Comparison of ENCODE assay signal across 9 cellular contexts in genomic region chr17:44353656-44354331, GRCh38. TPM values are rescaled to one million over a fixed set of nuclear protein-coding genes. Genes with fewer than 3 reads are reported as not detected.
DNase-seq lines count a peak whose midpoint lies in the region; ATAC-seq and TF ChIP-seq lines count a peak whose summit lies in the region.
"Had no signal": no experiment of that assay in that cellular context is flagged by ENCODE, and none has a peak within 500 bp of the region (broad histone marks: within the 10 kb centered on the region; RNA-seq: fewer than 3 reads in every experiment).

No MANE protein-coding gene starts in this region.

- peaks cover 6% of the 10 kb centered on the region for H3K36me3 ChIP-seq in MG63

- H3K4me3 Mint-ChIP-seq in CD4-positive, alpha-beta T cell, result peak overlapping the region; percentile 78
- H3K4me3 Mint-ChIP-seq in dendritic cell treated with granulocyte-macrophage colony-stimulating factor and Interleukin-4, amounts not matched to agents 40 ng/mL and 50 ng/mL, for 4 days, result peak overlapping the region; percentile 57
- peak overlapping the region in 9 of 10 donors; percentile 11 to 79 (median 61) for H3K4me3 Mint-ChIP-seq in naive thymus-derived CD8-positive, alpha-beta T cell
- H3K4me3 Mint-ChIP-seq in HFFc6, result no peak overlapping the region

- H3K4me3 ChIP-seq in MG63, result peak overlapping the region; percentile 29; the same call in 1 of the 2 replicates

- POLR2A ChIA-PET in CD4-positive, alpha-beta T cell (lab: Charles Lee), result interaction anchor here (0.5 to 4.6 kb wide), 11 partner anchors 9 to 986 kb away, joined by 3 to 38 read pairs (median 4); partner anchors contain the start of genes FAM171A2, GRN, SLC25A39 and TMUB2
- POLR2A ChIA-PET in naive thymus-derived CD8-positive, alpha-beta T cell (lab: Charles Lee), result interaction anchor here (0.8 to 5.5 kb wide), 9 partner anchors 9 to 167 kb away, joined by 3 to 35 read pairs (median 7); partner anchors contain the start of genes FAM171A2, GPATCH8, GRN and TMUB2

- no peak overlapping the region for H3K27ac ChIP-seq in CD4-positive, alpha-beta T cell (ENCODE audit: low read depth, low read length)

- H3K27me3 ChIP-seq in CD4-positive, alpha-beta T cell (ENCODE audit: control insufficient read depth, insufficient read depth, low read length), result no peaks in the 10 kb centered on the region
- no peaks in the 10 kb centered on the region for H3K27me3 ChIP-seq in MG63

- H3K4me1 Mint-ChIP-seq in CD4-positive, alpha-beta T cell (ENCODE audit: low read depth), result peaks cover 11% of the 10 kb centered on the region
- H3K4me1 Mint-ChIP-seq in dendritic cell treated with granulocyte-macrophage colony-stimulating factor and Interleukin-4, amounts not matched to agents 40 ng/mL and 50 ng/mL, for 4 days (ENCODE audit: low read depth), result peaks cover 49% of the 10 kb centered on the region
- H3K4me1 Mint-ChIP-seq in naive thymus-derived CD8-positive, alpha-beta T cell, result peaks cover 4 to 20% (median 8%) of the 10 kb centered on the region in 4 donors
- no peaks in the 10 kb centered on the region for H3K4me1 Mint-ChIP-seq in HFFc6 (ENCODE audit: low read depth)

- H3K27me3 Mint-ChIP-seq in CD4-positive, alpha-beta T cell, result peaks cover 4% of the 10 kb centered on the region
- peaks cover 27% of the 10 kb centered on the region for H3K27me3 Mint-ChIP-seq in dendritic cell treated with granulocyte-macrophage colony-stimulating factor and Interleukin-4, amounts not matched to agents 40 ng/mL and 50 ng/mL, for 4 days
- no peaks in the 10 kb centered on the region for H3K27me3 Mint-ChIP-seq in naive thymus-derived CD8-positive, alpha-beta T cell
- peaks cover 4% of the 10 kb centered on the region for H3K27me3 Mint-ChIP-seq in HFFc6 (ENCODE audit: insufficient read depth)

- H3K27ac Mint-ChIP-seq in CD4-positive, alpha-beta T cell, result no peak overlapping the region
- no peak overlapping the region for H3K27ac Mint-ChIP-seq in dendritic cell treated with granulocyte-macrophage colony-stimulating factor and Interleukin-4, amounts not matched to agents 40 ng/mL and 50 ng/mL, for 4 days
- H3K27ac Mint-ChIP-seq in naive thymus-derived CD8-positive, alpha-beta T cell, result peak overlapping the region in 1 of 10 donors; percentile 81
- H3K27ac Mint-ChIP-seq in HFFc6, result no peak overlapping the region

- no peaks in the 10 kb centered on the region for H3K36me3 Mint-ChIP-seq in CD4-positive, alpha-beta T cell (ENCODE audit: low read depth)
- H3K36me3 Mint-ChIP-seq in dendritic cell treated with granulocyte-macrophage colony-stimulating factor and Interleukin-4, amounts not matched to agents 40 ng/mL and 50 ng/mL, for 4 days (ENCODE audit: low read depth), result peaks cover 47% of the 10 kb centered on the region
- H3K36me3 Mint-ChIP-seq in naive thymus-derived CD8-positive, alpha-beta T cell, result peaks cover 0 to 3% (median 0%) of the 10 kb centered on the region in 3 donors
- H3K36me3 Mint-ChIP-seq in HFFc6 (ENCODE audit: low read depth), result peaks cover 4% of the 10 kb centered on the region; the same call in 1 of the 2 replicates

- no peaks in the 10 kb centered on the region for H3K9me3 Mint-ChIP-seq in CD4-positive, alpha-beta T cell
- no peaks in the 10 kb centered on the region for H3K9me3 Mint-ChIP-seq in dendritic cell treated with granulocyte-macrophage colony-stimulating factor and Interleukin-4, amounts not matched to agents 40 ng/mL and 50 ng/mL, for 4 days
- no peaks in the 10 kb centered on the region for H3K9me3 Mint-ChIP-seq in naive thymus-derived CD8-positive, alpha-beta T cell
- no peaks in the 10 kb centered on the region for H3K9me3 Mint-ChIP-seq in HFFc6

- no peaks in the 10 kb centered on the region for H3K9me3 ChIP-seq in CD4-positive, alpha-beta T cell (ENCODE audit: control insufficient read depth, low read length)
- no peaks in the 10 kb centered on the region for H3K9me3 ChIP-seq in MG63

- no peak for DNase-seq in CD4-positive, alpha-beta T cell
- DNase-seq in MG63 (peak; percentile 36), HFFc6 (no peak), NCI-H524 (lab: John Stamatoyannopoulos, UW) (no peak), SIG-M5 treated with dmso at 0.1 percent for 504 hours (lab: John Stamatoyannopoulos, UW; ENCODE audit: unreplicated experiment) (no peak)
- DNase-seq in naive thymus-derived CD8-positive, alpha-beta T cell, result peak in 3 of 10 donors; percentile 21 to 36 (median 29)
- DNase-seq: OCI-M1 had no signal

- intact Hi-C loops in CD4-positive, alpha-beta T cell (cut with DNase I, micrococcal nuclease), result no loop called here
- intact Hi-C loops in dendritic cell treated with granulocyte-macrophage colony-stimulating factor and Interleukin-4, amounts not matched to agents 40 ng/mL and 50 ng/mL, for 4 days (cut with micrococcal nuclease), result no loop called here

- ATAC-seq in CD4-positive, alpha-beta T cell (ENCODE audit: poor library complexity), result peak; percentile 30
- ATAC-seq in naive thymus-derived CD8-positive, alpha-beta T cell, result peak; percentile 43 to 44
- no peak for ATAC-seq in HG03378 (IDR thresholded peaks at IDR 0.05; ENCODE audit: unreplicated experiment)

- TF ChIP-seq CTCF in CD4-positive, alpha-beta T cell (IDR thresholded peaks at IDR 0.05), result no peak
- TF ChIP-seq CTCF in HFFc6 (IDR thresholded peaks at IDR 0.05), result no peak

- CTCF ChIA-PET in CD4-positive, alpha-beta T cell (lab: Charles Lee), result interaction anchor here (0.6 to 2.8 kb wide), 8 partner anchors 8 to 168 kb away, joined by 3 to 17 read pairs (median 6); partner anchors contain the start of genes FAM171A2, GRN and TMUB2

RNA-seq across cellular contexts. Expression of gene GRN, which starts 8.7 kb away (rescaled TPM):
- 10 to 100 TPM; 15.3 to 16.1 TPM for total RNA-seq in CD4-positive, alpha-beta T cell
- 109 and 170 TPM in 2 replicates for total RNA-seq in MG63 (2014; rRNA removed; shearing (Covaris generic); ENCODE audit: low replicate concordance)
- 10 to 100 TPM; 27.5 to 33.5 TPM for total RNA-seq in naive thymus-derived CD8-positive, alpha-beta T cell
- polyA plus RNA-seq in naive thymus-derived CD8-positive, alpha-beta T cell, result 10 to 100 TPM; 24.8 to 43.7 (median 41.6) TPM
- 100 to 1,000 TPM; 186 to 249 (median 221) TPM for total RNA-seq in HFFc6 (2021; fragmentation: NEBNext Ultra II Directional; extraction: Animal tissue kit (Norgen Biotek cat#: 25700))

RNA-seq across cellular contexts. Expression of gene FAM171A2, which starts 9.9 kb away (rescaled TPM):
- under 1 TPM; 0.08 to 0.19 TPM for total RNA-seq in CD4-positive, alpha-beta T cell
- total RNA-seq in MG63 (2014; rRNA removed; shearing (Covaris generic); ENCODE audit: low replicate concordance), result 2.1 and 9.3 TPM in 2 replicates
- total RNA-seq in naive thymus-derived CD8-positive, alpha-beta T cell, result 1 to 10 TPM; 1.3 to 1.5 TPM
- under 1 TPM; 0.08 to 0.33 (median 0.10) TPM for polyA plus RNA-seq in naive thymus-derived CD8-positive, alpha-beta T cell
- total RNA-seq in HFFc6 (2021; fragmentation: NEBNext Ultra II Directional; extraction: Animal tissue kit (Norgen Biotek cat#: 25700)), result 1 to 10 TPM; 1.6 to 1.9 (median 1.8) TPM

RNA-seq across cellular contexts. Expression of gene SLC25A39, which starts 29.2 kb away (rescaled TPM):
- total RNA-seq in CD4-positive, alpha-beta T cell, result 10 to 100 TPM; 55.5 to 65.5 TPM
- total RNA-seq in MG63 (2014; rRNA removed; shearing (Covaris generic); ENCODE audit: low replicate concordance), result 142 and 155 TPM in 2 replicates
- total RNA-seq in naive thymus-derived CD8-positive, alpha-beta T cell, result 10 to 100 TPM; 94.9 to 98.8 TPM
- polyA plus RNA-seq in naive thymus-derived CD8-positive, alpha-beta T cell, result 100 to 1,000 TPM; 133 to 176 (median 162) TPM
- total RNA-seq in HFFc6 (2021; fragmentation: NEBNext Ultra II Directional; extraction: Animal tissue kit (Norgen Biotek cat#: 25700)), result 100 to 1,000 TPM in 5 of 6 experiments, 10 to 100 TPM in 1; 94.8 to 116 (median 108) TPM

RNA-seq across cellular contexts. Expression of gene ITGA2B, which starts 35.7 kb away (rescaled TPM):
- total RNA-seq in CD4-positive, alpha-beta T cell, result under 1 TPM; 0.85 to 0.87 TPM
- not detected in 2 replicates for total RNA-seq in MG63 (2014; rRNA removed; shearing (Covaris generic); ENCODE audit: low replicate concordance)
- 1 to 10 TPM in 1 of 2 experiments, under 1 TPM in 1; 0.86 to 1.6 TPM for total RNA-seq in naive thymus-derived CD8-positive, alpha-beta T cell
- not detected for polyA plus RNA-seq in naive thymus-derived CD8-positive, alpha-beta T cell
- under 1 TPM in 2 of 6 experiments, not detected in 4; 0.18 to 0.19 TPM for total RNA-seq in HFFc6 (2021; fragmentation: NEBNext Ultra II Directional; extraction: Animal tissue kit (Norgen Biotek cat#: 25700))

RNA-seq across cellular contexts. Expression of gene RUNDC3A, which starts 45.4 kb away (rescaled TPM):
- not detected for total RNA-seq in CD4-positive, alpha-beta T cell
- total RNA-seq in MG63 (2014; rRNA removed; shearing (Covaris generic); ENCODE audit: low replicate concordance), result not detected in 2 replicates
- total RNA-seq in naive thymus-derived CD8-positive, alpha-beta T cell, result not detected
- polyA plus RNA-seq in naive thymus-derived CD8-positive, alpha-beta T cell, result not detected
- total RNA-seq in HFFc6 (2021; fragmentation: NEBNext Ultra II Directional; extraction: Animal tissue kit (Norgen Biotek cat#: 25700)), result under 1 TPM in 1 of 6 experiments, not detected in 5; 0.17 TPM
